ENCODE assay signal across 27 cellular contexts in the genomic region with DNA sequence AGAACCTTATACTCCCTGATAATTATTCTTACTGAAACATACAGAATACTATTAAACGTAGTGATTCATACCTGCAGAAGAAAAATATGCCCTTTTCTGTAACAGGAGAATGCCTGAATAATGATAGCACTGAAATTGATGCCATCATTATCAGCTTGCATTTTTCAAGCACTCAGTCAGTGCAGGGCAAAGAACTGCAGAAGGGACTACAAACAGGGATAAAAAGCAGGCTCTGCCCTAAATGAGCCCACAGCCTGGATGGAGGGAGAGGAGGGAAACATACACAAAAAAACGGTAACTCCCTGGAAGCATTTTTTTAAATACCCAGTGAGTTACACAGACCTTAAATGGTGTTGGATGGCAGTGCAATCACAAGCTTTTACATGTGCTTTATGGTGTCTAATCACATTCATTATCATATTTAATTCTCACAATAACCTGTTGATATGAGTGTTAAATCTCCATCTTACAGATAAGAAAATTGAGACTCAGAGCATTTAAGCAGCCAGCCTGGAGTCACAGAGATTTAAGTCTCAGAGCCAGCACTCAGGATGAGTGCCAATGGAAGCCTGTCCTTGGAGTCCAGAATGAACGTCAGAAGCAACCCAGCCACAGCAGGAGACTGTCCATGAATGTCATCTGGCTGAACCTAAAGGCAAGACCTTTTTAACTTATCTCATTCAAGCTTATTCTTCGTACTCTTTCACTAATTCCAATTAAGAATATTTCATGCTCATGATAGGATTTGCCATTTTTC.
"Had no signal": no experiment of that assay in that cellular context is flagged by ENCODE, and none has a peak within 500 bp of the region (broad histone marks: within the 10 kb centered on the region; RNA-seq: fewer than 3 reads in every experiment).

No MANE protein-coding gene starts in this region.

- ATAC-seq: activated CD4-positive, CD25-positive, alpha-beta regulatory T cell treated with anti-CD3 and anti-CD28 coated beads, Interleukin-2, amount 50 U/mL, for 24 hours; gastrocnemius medialis; left ventricle myocardium superior; naive thymus-derived CD4-positive, alpha-beta T cell; right lobe of liver; stimulated activated naive CD8-positive, alpha-beta T cell treated with anti-CD3 and anti-CD28 coated beads, Interleukin-15, Interleukin-2, amounts not matched to agents 100 U/mL and 50 U/mL, for 24 hours; T-helper 17 cell had no signal

- H3K4me1 ChIP-seq: ascending aorta, gastrocnemius medialis, right lobe of liver, vagina had no signal

- H3K4me3 ChIP-seq: ascending aorta, cardiac muscle cell, coronary artery, dorsolateral prefrontal cortex, gastrocnemius medialis, hepatocyte, right lobe of liver, thoracic aorta, vagina had no signal

- DNase-seq: activated CD4-positive, alpha-beta T cell treated with anti-CD3 and anti-CD28 coated beads for 48 hours; activated CD4-positive, alpha-beta T cell treated with anti-CD3 and anti-CD28 coated beads, Interleukin-2, amount 50 U/mL, for 48 hours; activated CD8-positive, alpha-beta memory T cell treated with anti-CD3 and anti-CD28 coated beads for 24 hours; activated effector memory CD4-positive, alpha-beta T cell treated with anti-CD3 and anti-CD28 coated beads, Interleukin-2, amount 50 U/mL, for 16 hours; activated naive CD4-positive, alpha-beta T cell treated with anti-CD3 and anti-CD28 coated beads for 36 hours; activated naive CD8-positive, alpha-beta T cell treated with anti-CD3 and anti-CD28 coated beads for 36 hours; dorsolateral prefrontal cortex; effector memory CD4-positive, alpha-beta T cell; gastrocnemius medialis; left cardiac atrium; left ventricle myocardium superior; naive thymus-derived CD4-positive, alpha-beta T cell; occipital lobe; posterior cingulate gyrus; right lobe of liver; stimulated activated CD4-positive, alpha-beta T cell treated with anti-CD3 and anti-CD28 coated beads, Interleukin-2, amount 100 ng/mL, for 48 hours; stimulated activated naive CD8-positive, alpha-beta T cell treated with anti-CD3 and anti-CD28 coated beads, Interleukin-15, Interleukin-2, amounts not matched to agents 100 U/mL and 50 U/mL, for 24 hours; T-helper 17 cell; T1000; WERI-Rb-1 had no signal

- H3K36me3 ChIP-seq: ascending aorta, cardiac muscle cell, gastrocnemius medialis, right lobe of liver, thoracic aorta, vagina, WERI-Rb-1 had no signal

- H3K9me3 ChIP-seq: ascending aorta, gastrocnemius medialis, right lobe of liver, thoracic aorta, vagina had no signal
